Comparison of ENCODE assay signal across 18 cellular contexts in the genomic region with DNA sequence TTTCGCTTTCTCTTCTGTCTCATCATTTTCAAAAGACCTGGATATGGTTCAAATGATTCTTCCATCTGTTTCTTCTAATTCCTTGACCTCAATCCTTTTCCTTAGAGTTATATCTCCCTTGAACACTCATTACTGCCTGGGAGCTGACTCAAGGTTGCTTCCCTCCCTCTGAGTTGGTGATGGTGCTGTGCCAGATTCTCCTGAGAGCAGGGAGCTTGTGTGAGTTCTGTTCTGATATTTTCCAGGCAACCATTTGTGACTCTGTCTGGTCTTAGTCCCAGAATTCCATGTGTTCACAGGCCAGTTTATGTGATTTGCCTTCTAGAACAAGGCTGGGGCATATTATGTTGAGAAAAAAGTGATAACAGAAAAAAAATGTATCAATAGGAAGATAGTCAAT.
DNase-seq lines count a peak whose midpoint lies in the region; ATAC-seq, FAIRE-seq and TF ChIP-seq lines count a peak whose summit lies in the region.
"Had no signal": no experiment of that assay in that cellular context is flagged by ENCODE, and none has a peak within 500 bp of the region (broad histone marks: within the 10 kb centered on the region; RNA-seq: fewer than 3 reads in every experiment).

No MANE protein-coding gene starts in this region.

- POLR2A ChIA-PET in BJ (lab: Charles Lee): no interaction called here

- no peaks in the 10 kb centered on the region for H3K27me3 ChIP-seq in BJ (ENCODE audit: control insufficient read depth, insufficient read depth, low read length)
- H3K27me3 ChIP-seq in small intestine (ENCODE audit: control insufficient read depth in 2 of 2, insufficient read depth in 2 of 2, low read length in 2 of 2): no peaks in the 10 kb centered on the region
- H3K27me3 ChIP-seq: BE2C, dorsolateral prefrontal cortex had no signal

- no peaks in the 10 kb centered on the region for H3K4me1 Mint-ChIP-seq in nephron progenitor cell

- ATAC-seq in GM19455 (IDR thresholded peaks at IDR 0.05; ENCODE audit: unreplicated experiment): no peak
- ATAC-seq: activated T-cell treated with anti-CD3 and anti-CD28 coated beads, Interleukin-2, amount 50 U/mL, for 4 hours had no signal

- peak; percentile 4 for DNase-seq in BJ (ENCODE audit: low read depth)
- DNase-seq in M059J (ENCODE audit: low read depth): peak; percentile 19
- peak; percentile 92 for DNase-seq in cerebellar cortex (ENCODE audit: low spot score)
- DNase-seq in nephron progenitor cell: no peak
- DNase-seq in GM10266 (ENCODE audit: extremely low spot score): no peak
- DNase-seq in small intestine: no peak
- no peak for DNase-seq in NCI-H2081 treated with DMSO at 0.1 percent for 48 hours (lab: John Stamatoyannopoulos, UW)
- DNase-seq: activated T-cell treated with anti-CD3 and anti-CD28 coated beads, Interleukin-2, amount 50 U/mL, for 4 hours; BE2C; DMS153; foreskin melanocyte; mesenchymal stem cell; NCI-H2081; NCI-H82; SHP77 treated with DMSO at 0.1 percent for 48 hours; stimulated activated CD4-positive, alpha-beta T cell treated with anti-CD3 and anti-CD28 coated beads, Interleukin-12 subunit alpha, Interleukin-12 subunit beta, amount 100 ng/mL, for 4 hours had no signal

- peak overlapping the region; percentile 37 for H3K27ac Mint-ChIP-seq in nephron progenitor cell

- H3K36me3 ChIP-seq in BJ (ENCODE audit: control insufficient read depth, insufficient read depth, low read length): no peaks in the 10 kb centered on the region
- no peaks in the 10 kb centered on the region for H3K36me3 ChIP-seq in small intestine (ENCODE audit: control insufficient read depth in 2 of 2, insufficient read depth in 2 of 2, low read length in 2 of 2)
- H3K36me3 ChIP-seq: BE2C had no signal

- TF ChIP-seq CTCF in BJ (IDR thresholded peaks at IDR 0.05; ENCODE audit: insufficient read depth, low read depth, low read length) (no peak), nephron progenitor cell (IDR thresholded peaks at IDR 0.05) (no peak), GM10266 (IDR thresholded peaks at IDR 0.05; ENCODE audit: control insufficient read depth, insufficient read depth, low read depth, missing control alignments) (no peak)

- FAIRE-seq in small intestine (lab: Jason Lieb, UNC): no peak

- no peaks in the 10 kb centered on the region for H3K36me3 Mint-ChIP-seq in nephron progenitor cell (ENCODE audit: low read depth)

- 46 to 65% (median 56%) methylated on average over 1 of the region's 1 CpG for WGBS in small intestine, 3 donors

- H3K4me3 ChIP-seq in BJ (ENCODE audit: low read depth, low read length) (no peak overlapping the region), small intestine (ENCODE audit: low read depth in 1 of 2, low read length in 2 of 2) (no peak overlapping the region)
- H3K4me3 ChIP-seq: dorsolateral prefrontal cortex had no signal

- H3K9me3 ChIP-seq in small intestine (ENCODE audit: control insufficient read depth, low read depth): no peaks in the 10 kb centered on the region
- H3K9me3 ChIP-seq: BE2C had no signal

- no peak overlapping the region for H3K4me3 Mint-ChIP-seq in nephron progenitor cell
- H3K4me3 Mint-ChIP-seq: activated T-cell treated with anti-CD3 and anti-CD28 coated beads, Interleukin-2, amount 50 U/mL, for 4 hours had no signal

- CTCF ChIA-PET in BJ (lab: Yijun Ruan, JAX): no interaction called here

- H3K9me3 Mint-ChIP-seq in nephron progenitor cell: no peaks in the 10 kb centered on the region

- no peaks in the 10 kb centered on the region for H3K4me1 ChIP-seq in small intestine (ENCODE audit: control insufficient read depth in 2 of 2, insufficient read depth in 1 of 2, low read depth in 1 of 2, low read length in 1 of 2)
- H3K4me1 ChIP-seq: BE2C had no signal

- no peak overlapping the region for H3K27ac ChIP-seq in small intestine (ENCODE audit: low read depth in 1 of 2, low read length in 1 of 2)

- H3K27me3 Mint-ChIP-seq in nephron progenitor cell (ENCODE audit: low read depth, poor library complexity): no peaks in the 10 kb centered on the region

Comparison
In these comparisons a context has a peak if more than half of its experiments do, and no peak if none do; other contexts are left out.
1. DNase-seq: peak in BJ (single experiment), M059J (single experiment) and cerebellar cortex (single experiment); none in nephron progenitor cell (single experiment), GM10266 (single experiment), small intestine (single experiment) and NCI-H2081 treated with DMSO at 0.1 percent for 48 hours (single experiment).